Comparison of ENCODE assay signal across 1 cellular context in the genomic region with DNA sequence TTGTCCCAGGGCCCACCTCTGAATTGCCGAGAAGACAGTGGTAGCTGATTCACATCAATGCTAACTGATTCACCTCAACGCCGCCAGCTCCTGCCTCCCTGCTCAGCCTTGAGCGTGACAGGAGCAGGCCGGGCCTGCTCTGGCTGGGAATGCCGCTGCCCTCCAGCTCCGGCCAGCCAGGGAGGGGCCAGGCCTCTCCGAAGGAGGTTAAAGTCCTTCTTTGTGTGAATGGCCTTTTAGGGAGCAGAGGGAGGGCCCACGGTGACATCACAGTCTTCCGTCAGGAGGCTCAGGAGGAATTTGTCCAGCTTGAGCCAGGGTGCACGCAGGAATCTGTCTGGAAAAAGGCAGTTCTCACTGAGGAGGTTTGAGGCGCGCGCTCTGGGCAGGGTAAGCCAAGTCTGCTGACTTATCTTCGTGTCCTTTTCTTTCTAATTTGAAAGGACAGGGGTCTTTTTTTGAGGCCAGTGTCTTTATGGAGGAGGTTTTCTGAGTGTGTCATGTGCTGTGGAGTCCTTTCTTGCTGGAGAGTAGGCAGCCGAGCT.
TF ChIP-seq lines count a peak whose summit lies in the region.

No MANE protein-coding gene starts in this region.

TF ChIP-seq in HepG2, 621 proteins besides CTCF, POLR2A, EP300 and RAD21 (continued from another document and continues in another):
- TF ChIP-seq, protein P1, sequence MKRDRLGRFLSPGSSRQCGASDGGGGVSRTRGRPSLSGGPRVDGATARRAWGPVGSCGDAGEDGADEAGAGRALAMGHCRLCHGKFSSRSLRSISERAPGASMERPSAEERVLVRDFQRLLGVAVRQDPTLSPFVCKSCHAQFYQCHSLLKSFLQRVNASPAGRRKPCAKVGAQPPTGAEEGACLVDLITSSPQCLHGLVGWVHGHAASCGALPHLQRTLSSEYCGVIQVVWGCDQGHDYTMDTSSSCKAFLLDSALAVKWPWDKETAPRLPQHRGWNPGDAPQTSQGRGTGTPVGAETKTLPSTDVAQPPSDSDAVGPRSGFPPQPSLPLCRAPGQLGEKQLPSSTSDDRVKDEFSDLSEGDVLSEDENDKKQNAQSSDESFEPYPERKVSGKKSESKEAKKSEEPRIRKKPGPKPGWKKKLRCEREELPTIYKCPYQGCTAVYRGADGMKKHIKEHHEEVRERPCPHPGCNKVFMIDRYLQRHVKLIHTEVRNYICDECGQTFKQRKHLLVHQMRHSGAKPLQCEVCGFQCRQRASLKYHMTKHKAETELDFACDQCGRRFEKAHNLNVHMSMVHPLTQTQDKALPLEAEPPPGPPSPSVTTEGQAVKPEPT (CRISPR knock-in tag; IDR thresholded peaks at IDR 0.05; ENCODE audit: low read depth) = no peak
- TF ChIP-seq, protein P2, sequence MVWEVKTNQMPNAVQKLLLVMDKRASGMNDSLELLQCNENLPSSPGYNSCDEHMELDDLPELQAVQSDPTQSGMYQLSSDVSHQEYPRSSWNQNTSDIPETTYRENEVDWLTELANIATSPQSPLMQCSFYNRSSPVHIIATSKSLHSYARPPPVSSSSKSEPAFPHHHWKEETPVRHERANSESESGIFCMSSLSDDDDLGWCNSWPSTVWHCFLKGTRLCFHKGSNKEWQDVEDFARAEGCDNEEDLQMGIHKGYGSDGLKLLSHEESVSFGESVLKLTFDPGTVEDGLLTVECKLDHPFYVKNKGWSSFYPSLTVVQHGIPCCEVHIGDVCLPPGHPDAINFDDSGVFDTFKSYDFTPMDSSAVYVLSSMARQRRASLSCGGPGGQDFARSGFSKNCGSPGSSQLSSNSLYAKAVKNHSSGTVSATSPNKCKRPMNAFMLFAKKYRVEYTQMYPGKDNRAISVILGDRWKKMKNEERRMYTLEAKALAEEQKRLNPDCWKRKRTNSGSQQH (CRISPR knock-in tag; IDR thresholded peaks at IDR 0.05; ENCODE audit: low read depth) = no peak
- no peak for TF ChIP-seq NFIB (CRISPR knock-in tag; IDR thresholded peaks at IDR 0.05; ENCODE audit: borderline replicate concordance)
- TF ChIP-seq THYN1 (CRISPR knock-in tag; IDR thresholded peaks at IDR 0.05; ENCODE audit: borderline replicate concordance, low read depth) = no peak
- TF ChIP-seq ZNF552 (CRISPR knock-in tag; IDR thresholded peaks at IDR 0.05; ENCODE audit: borderline replicate concordance) = no peak
- TF ChIP-seq, protein P3, sequence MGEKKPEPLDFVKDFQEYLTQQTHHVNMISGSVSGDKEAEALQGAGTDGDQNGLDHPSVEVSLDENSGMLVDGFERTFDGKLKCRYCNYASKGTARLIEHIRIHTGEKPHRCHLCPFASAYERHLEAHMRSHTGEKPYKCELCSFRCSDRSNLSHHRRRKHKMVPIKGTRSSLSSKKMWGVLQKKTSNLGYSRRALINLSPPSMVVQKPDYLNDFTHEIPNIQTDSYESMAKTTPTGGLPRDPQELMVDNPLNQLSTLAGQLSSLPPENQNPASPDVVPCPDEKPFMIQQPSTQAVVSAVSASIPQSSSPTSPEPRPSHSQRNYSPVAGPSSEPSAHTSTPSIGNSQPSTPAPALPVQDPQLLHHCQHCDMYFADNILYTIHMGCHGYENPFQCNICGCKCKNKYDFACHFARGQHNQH (CRISPR knock-in tag; IDR thresholded peaks at IDR 0.05) = peak; percentile 66
- peak; percentile 79 for TF ChIP-seq HDAC2 (CRISPR knock-in tag; IDR thresholded peaks at IDR 0.05)
- TF ChIP-seq ZC3H4 (CRISPR knock-in tag; IDR thresholded peaks at IDR 0.05; ENCODE audit: borderline replicate concordance) = no peak
- TF ChIP-seq IRF2 (CRISPR knock-in tag; IDR thresholded peaks at IDR 0.05) = peak; percentile 88
- no peak for TF ChIP-seq SAFB2 (CRISPR knock-in tag; IDR thresholded peaks at IDR 0.05; ENCODE audit: borderline replicate concordance, low read depth)
- no peak for TF ChIP-seq CHD4 (IDR thresholded peaks at IDR 0.05; ENCODE audit: borderline replicate concordance, low read length)
- TF ChIP-seq U2AF2 (IDR thresholded peaks at IDR 0.05; ENCODE audit: low read depth, low read length) = no peak
- no peak for TF ChIP-seq SMARCE1 (IDR thresholded peaks at IDR 0.05; ENCODE audit: borderline replicate concordance)
- no peak for TF ChIP-seq RCOR2 (CRISPR knock-in tag; IDR thresholded peaks at IDR 0.05)
- TF ChIP-seq, protein P4, sequence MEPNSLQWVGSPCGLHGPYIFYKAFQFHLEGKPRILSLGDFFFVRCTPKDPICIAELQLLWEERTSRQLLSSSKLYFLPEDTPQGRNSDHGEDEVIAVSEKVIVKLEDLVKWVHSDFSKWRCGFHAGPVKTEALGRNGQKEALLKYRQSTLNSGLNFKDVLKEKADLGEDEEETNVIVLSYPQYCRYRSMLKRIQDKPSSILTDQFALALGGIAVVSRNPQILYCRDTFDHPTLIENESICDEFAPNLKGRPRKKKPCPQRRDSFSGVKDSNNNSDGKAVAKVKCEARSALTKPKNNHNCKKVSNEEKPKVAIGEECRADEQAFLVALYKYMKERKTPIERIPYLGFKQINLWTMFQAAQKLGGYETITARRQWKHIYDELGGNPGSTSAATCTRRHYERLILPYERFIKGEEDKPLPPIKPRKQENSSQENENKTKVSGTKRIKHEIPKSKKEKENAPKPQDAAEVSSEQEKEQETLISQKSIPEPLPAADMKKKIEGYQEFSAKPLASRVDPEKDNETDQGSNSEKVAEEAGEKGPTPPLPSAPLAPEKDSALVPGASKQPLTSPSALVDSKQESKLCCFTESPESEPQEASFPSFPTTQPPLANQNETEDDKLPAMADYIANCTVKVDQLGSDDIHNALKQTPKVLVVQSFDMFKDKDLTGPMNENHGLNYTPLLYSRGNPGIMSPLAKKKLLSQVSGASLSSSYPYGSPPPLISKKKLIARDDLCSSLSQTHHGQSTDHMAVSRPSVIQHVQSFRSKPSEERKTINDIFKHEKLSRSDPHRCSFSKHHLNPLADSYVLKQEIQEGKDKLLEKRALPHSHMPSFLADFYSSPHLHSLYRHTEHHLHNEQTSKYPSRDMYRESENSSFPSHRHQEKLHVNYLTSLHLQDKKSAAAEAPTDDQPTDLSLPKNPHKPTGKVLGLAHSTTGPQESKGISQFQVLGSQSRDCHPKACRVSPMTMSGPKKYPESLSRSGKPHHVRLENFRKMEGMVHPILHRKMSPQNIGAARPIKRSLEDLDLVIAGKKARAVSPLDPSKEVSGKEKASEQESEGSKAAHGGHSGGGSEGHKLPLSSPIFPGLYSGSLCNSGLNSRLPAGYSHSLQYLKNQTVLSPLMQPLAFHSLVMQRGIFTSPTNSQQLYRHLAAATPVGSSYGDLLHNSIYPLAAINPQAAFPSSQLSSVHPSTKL (CRISPR knock-in tag; IDR thresholded peaks at IDR 0.05) = peak; percentile 86
- TF ChIP-seq, protein P5, sequence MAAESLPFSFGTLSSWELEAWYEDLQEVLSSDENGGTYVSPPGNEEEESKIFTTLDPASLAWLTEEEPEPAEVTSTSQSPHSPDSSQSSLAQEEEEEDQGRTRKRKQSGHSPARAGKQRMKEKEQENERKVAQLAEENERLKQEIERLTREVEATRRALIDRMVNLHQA (CRISPR knock-in tag; IDR thresholded peaks at IDR 0.05) = no peak
- no peak for TF ChIP-seq RARG (CRISPR knock-in tag; IDR thresholded peaks at IDR 0.05; ENCODE audit: low read depth)
- no peak for TF ChIP-seq ZBTB7B (CRISPR knock-in tag; IDR thresholded peaks at IDR 0.05)
- TF ChIP-seq RFX3 (CRISPR knock-in tag; IDR thresholded peaks at IDR 0.05) = no peak
- no peak for TF ChIP-seq CCDC6 (CRISPR knock-in tag; IDR thresholded peaks at IDR 0.05)
- TF ChIP-seq, protein P6, sequence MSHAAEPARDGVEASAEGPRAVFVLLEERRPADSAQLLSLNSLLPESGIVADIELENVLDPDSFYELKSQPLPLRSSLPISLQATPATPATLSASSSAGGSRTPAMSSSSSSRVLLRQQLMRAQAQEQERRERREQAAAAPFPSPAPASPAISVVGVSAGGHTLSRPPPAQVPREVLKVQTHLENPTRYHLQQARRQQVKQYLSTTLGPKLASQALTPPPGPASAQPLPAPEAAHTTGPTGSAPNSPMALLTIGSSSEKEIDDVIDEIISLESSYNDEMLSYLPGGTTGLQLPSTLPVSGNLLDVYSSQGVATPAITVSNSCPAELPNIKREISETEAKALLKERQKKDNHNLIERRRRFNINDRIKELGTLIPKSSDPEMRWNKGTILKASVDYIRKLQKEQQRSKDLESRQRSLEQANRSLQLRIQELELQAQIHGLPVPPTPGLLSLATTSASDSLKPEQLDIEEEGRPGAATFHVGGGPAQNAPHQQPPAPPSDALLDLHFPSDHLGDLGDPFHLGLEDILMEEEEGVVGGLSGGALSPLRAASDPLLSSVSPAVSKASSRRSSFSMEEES (CRISPR knock-in tag; IDR thresholded peaks at IDR 0.05) = peak; percentile 56; the same call in 1 of the 2 replicates
- TF ChIP-seq, protein P7, sequence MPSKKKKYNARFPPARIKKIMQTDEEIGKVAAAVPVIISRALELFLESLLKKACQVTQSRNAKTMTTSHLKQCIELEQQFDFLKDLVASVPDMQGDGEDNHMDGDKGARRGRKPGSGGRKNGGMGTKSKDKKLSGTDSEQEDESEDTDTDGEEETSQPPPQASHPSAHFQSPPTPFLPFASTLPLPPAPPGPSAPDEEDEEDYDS (CRISPR knock-in tag; IDR thresholded peaks at IDR 0.05) = peak; percentile 80
- TF ChIP-seq SRSF4 (IDR thresholded peaks at IDR 0.05; ENCODE audit: low read depth, low read length, poor library complexity, severe bottlenecking) = no peak
- TF ChIP-seq, protein P8, sequence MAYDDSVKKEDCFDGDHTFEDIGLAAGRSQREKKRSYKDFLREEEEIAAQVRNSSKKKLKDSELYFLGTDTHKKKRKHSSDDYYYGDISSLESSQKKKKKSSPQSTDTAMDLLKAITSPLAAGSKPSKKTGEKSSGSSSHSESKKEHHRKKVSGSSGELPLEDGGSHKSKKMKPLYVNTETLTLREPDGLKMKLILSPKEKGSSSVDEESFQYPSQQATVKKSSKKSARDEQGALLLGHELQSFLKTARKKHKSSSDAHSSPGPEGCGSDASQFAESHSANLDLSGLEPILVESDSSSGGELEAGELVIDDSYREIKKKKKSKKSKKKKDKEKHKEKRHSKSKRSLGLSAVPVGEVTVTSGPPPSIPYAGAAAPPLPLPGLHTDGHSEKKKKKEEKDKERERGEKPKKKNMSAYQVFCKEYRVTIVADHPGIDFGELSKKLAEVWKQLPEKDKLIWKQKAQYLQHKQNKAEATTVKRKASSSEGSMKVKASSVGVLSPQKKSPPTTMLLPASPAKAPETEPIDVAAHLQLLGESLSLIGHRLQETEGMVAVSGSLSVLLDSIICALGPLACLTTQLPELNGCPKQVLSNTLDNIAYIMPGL (CRISPR knock-in tag; IDR thresholded peaks at IDR 0.05; ENCODE audit: borderline replicate concordance in 1 of 2, low read depth in 1 of 2) = peak in 1 of 2 experiments; percentile 69; a peak in 2 of 4 replicates
- no peak for TF ChIP-seq ZNF225 (CRISPR knock-in tag; IDR thresholded peaks at IDR 0.05)
- peak; percentile 72 for TF ChIP-seq POLR2AphosphoS5 (IDR thresholded peaks at IDR 0.05; ENCODE audit: low read depth, low read length)
- TF ChIP-seq, protein P9, sequence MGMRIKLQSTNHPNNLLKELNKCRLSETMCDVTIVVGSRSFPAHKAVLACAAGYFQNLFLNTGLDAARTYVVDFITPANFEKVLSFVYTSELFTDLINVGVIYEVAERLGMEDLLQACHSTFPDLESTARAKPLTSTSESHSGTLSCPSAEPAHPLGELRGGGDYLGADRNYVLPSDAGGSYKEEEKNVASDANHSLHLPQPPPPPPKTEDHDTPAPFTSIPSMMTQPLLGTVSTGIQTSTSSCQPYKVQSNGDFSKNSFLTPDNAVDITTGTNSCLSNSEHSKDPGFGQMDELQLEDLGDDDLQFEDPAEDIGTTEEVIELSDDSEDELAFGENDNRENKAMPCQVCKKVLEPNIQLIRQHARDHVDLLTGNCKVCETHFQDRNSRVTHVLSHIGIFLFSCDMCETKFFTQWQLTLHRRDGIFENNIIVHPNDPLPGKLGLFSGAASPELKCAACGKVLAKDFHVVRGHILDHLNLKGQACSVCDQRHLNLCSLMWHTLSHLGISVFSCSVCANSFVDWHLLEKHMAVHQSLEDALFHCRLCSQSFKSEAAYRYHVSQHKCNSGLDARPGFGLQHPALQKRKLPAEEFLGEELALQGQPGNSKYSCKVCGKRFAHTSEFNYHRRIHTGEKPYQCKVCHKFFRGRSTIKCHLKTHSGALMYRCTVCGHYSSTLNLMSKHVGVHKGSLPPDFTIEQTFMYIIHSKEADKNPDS (CRISPR knock-in tag; IDR thresholded peaks at IDR 0.05) = no peak
- peak; percentile 57 for TF ChIP-seq SP4 (CRISPR knock-in tag; IDR thresholded peaks at IDR 0.05)
- TF ChIP-seq SMAD9 (CRISPR knock-in tag; IDR thresholded peaks at IDR 0.05) = no peak
- TF ChIP-seq ZNF670 (CRISPR knock-in tag; IDR thresholded peaks at IDR 0.05; ENCODE audit: borderline replicate concordance) = no peak
- no peak for TF ChIP-seq ISL2 (CRISPR knock-in tag; IDR thresholded peaks at IDR 0.05)
- TF ChIP-seq CBX1 (IDR thresholded peaks at IDR 0.05; ENCODE audit: low read depth) = no peak
- TF ChIP-seq, protein P10, sequence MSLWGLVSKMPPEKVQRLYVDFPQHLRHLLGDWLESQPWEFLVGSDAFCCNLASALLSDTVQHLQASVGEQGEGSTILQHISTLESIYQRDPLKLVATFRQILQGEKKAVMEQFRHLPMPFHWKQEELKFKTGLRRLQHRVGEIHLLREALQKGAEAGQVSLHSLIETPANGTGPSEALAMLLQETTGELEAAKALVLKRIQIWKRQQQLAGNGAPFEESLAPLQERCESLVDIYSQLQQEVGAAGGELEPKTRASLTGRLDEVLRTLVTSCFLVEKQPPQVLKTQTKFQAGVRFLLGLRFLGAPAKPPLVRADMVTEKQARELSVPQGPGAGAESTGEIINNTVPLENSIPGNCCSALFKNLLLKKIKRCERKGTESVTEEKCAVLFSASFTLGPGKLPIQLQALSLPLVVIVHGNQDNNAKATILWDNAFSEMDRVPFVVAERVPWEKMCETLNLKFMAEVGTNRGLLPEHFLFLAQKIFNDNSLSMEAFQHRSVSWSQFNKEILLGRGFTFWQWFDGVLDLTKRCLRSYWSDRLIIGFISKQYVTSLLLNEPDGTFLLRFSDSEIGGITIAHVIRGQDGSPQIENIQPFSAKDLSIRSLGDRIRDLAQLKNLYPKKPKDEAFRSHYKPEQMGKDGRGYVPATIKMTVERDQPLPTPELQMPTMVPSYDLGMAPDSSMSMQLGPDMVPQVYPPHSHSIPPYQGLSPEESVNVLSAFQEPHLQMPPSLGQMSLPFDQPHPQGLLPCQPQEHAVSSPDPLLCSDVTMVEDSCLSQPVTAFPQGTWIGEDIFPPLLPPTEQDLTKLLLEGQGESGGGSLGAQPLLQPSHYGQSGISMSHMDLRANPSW (CRISPR knock-in tag; IDR thresholded peaks at IDR 0.05; ENCODE audit: borderline replicate concordance) = no peak
- TF ChIP-seq SNRNP70 (IDR thresholded peaks at IDR 0.05; ENCODE audit: low read depth, low read length) = no peak
- TF ChIP-seq ATF1 (CRISPR knock-in tag; IDR thresholded peaks at IDR 0.05) = peak; percentile 51; the same call in 1 of the 2 replicates
- no peak for TF ChIP-seq ZNF34 (CRISPR knock-in tag; IDR thresholded peaks at IDR 0.05; ENCODE audit: borderline replicate concordance)
- TF ChIP-seq SALL1 (CRISPR knock-in tag; IDR thresholded peaks at IDR 0.05) = peak; percentile 93
- TF ChIP-seq EED (CRISPR knock-in tag; IDR thresholded peaks at IDR 0.05) = no peak
- no peak for TF ChIP-seq HNRNPH1 (optimal IDR thresholded peaks at IDR 0.05; ENCODE audit: low read depth, low read length)
- TF ChIP-seq, protein P11, sequence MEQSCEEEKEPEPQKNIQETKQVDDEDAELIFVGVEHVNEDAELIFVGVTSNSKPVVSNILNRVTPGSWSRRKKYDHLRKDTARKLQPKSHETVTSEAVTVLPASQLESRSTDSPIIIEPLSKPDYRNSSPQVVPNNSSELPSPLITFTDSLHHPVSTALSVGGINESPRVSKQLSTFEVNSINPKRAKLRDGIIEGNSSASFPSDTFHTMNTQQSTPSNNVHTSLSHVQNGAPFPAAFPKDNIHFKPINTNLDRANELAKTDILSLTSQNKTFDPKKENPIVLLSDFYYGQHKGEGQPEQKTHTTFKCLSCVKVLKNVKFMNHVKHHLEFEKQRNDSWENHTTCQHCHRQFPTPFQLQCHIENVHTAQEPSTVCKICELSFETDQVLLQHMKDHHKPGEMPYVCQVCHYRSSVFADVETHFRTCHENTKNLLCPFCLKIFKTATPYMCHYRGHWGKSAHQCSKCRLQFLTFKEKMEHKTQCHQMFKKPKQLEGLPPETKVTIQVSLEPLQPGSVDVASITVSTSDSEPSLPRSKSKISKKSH (CRISPR knock-in tag; IDR thresholded peaks at IDR 0.05; ENCODE audit: borderline replicate concordance) = no peak
- no peak for TF ChIP-seq CENPT (CRISPR knock-in tag; IDR thresholded peaks at IDR 0.05; ENCODE audit: low read depth)
